Comparison of ENCODE assay signal across 14 cellular contexts in the genomic region with DNA sequence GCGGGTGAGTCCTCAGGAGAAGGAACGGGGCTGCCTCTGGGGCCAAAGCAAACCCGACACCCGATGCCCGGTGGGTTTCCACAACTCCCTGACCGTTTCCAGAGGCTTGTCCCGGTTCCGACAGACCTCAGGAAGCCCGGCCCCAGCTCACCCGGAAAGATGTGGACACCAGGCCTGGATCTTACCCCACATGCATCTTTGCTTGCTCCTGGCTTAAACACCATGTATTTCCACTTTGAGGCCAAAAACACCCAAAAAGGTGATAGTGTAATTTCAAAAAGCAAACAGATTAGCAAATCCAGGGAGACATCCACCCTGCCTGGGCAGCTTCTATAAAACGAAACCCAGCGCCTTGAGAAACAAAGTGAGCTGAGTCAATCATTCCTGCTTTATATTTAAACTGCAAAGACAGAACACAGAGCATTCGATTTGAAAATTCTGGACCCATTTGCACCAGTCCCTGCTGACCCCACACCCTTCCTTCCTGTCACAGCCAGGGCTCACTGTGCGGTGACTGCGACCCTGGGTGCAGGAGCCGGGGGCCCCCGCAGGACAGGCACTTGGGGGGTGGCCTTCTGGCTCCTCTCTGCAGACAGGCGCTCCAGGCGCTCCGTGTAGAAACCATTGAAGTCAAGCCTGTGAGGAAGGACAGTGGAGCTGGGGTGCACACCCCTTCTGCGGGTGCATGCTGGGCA. TPM values are rescaled to one million over a fixed set of nuclear protein-coding genes. Genes with fewer than 3 reads are reported as not detected.
DNase-seq lines count a peak whose midpoint lies in the region; ATAC-seq and TF ChIP-seq lines count a peak whose summit lies in the region.
"Had no signal": no experiment of that assay in that cellular context is flagged by ENCODE, and none has a peak within 500 bp of the region (broad histone marks: within the 10 kb centered on the region; RNA-seq: fewer than 3 reads in every experiment).

No MANE protein-coding gene starts in this region.

- no peak for TF ChIP-seq CTCF in MM.1S (IDR thresholded peaks at IDR 0.05; ENCODE audit: low read length)

- H3K4me2 ChIP-seq in MM.1S (ENCODE audit: low read depth, low read length) (no peak overlapping the region; the same call in 1 of the 2 replicates), neuronal stem cell (ENCODE audit: insufficient read depth, low read length, poor library complexity, severe bottlenecking) (no peak overlapping the region)

- H2AFZ ChIP-seq in MM.1S (ENCODE audit: low read length) (no peak overlapping the region), neuronal stem cell (ENCODE audit: low read length) (no peak overlapping the region)

- no peak overlapping the region for H2BK120ac ChIP-seq in neuronal stem cell (ENCODE audit: low read depth, low read length)

- peak overlapping the region; percentile 72 for H4K91ac ChIP-seq in neuronal stem cell (ENCODE audit: low read depth, low read length, poor library complexity)

- H3K9me3 Mint-ChIP-seq in dendritic cell treated with granulocyte-macrophage colony-stimulating factor and Interleukin-4, amounts not matched to agents 40 ng/mL and 50 ng/mL, for 4 days: no peaks in the 10 kb centered on the region
- H3K9me3 Mint-ChIP-seq: activated B cell treated with CpG ODN at 0.5 μM for 24 hours; activated naive CD8-positive, alpha-beta T cell treated with anti-CD3 and anti-CD28 coated beads, Interleukin-2, amount 50 U/mL, for 24 hours had no signal

- no peaks in the 10 kb centered on the region for H3K27me3 ChIP-seq in MM.1S (replicated peaks; ENCODE audit: insufficient read depth, low read length)
- peaks cover 0 to 13% (median 6%) of the 10 kb centered on the region in 3 experiments for H3K27me3 ChIP-seq in neuronal stem cell (ENCODE audit: control insufficient read depth in 3 of 3, insufficient read depth in 3 of 3, low read depth in 1 of 3, low read length in 3 of 3)

- peaks cover 82% of the 10 kb centered on the region for H3K4me1 Mint-ChIP-seq in dendritic cell treated with granulocyte-macrophage colony-stimulating factor and Interleukin-4, amounts not matched to agents 40 ng/mL and 50 ng/mL, for 4 days (ENCODE audit: low read depth)

- peaks cover 22% of the 10 kb centered on the region for H3K79me2 ChIP-seq in MM.1S (ENCODE audit: low read length)

- no peak overlapping the region for H3K4me3 ChIP-seq in MM.1S (ENCODE audit: low read length)
- H3K4me3 ChIP-seq in neuronal stem cell (ENCODE audit: low read length in 2 of 2): no peak overlapping the region
- H3K4me3 ChIP-seq: lung had no signal

- no peak overlapping the region for H2BK15ac ChIP-seq in neuronal stem cell (ENCODE audit: low read length)

- H3K27me3 Mint-ChIP-seq in dendritic cell treated with granulocyte-macrophage colony-stimulating factor and Interleukin-4, amounts not matched to agents 40 ng/mL and 50 ng/mL, for 4 days: no peaks in the 10 kb centered on the region
- H3K27me3 Mint-ChIP-seq: activated B cell treated with CpG ODN at 0.5 μM for 24 hours; activated naive CD8-positive, alpha-beta T cell treated with anti-CD3 and anti-CD28 coated beads, Interleukin-2, amount 50 U/mL, for 24 hours had no signal

- peak overlapping the region; percentile 95 for H3K27ac Mint-ChIP-seq in dendritic cell treated with granulocyte-macrophage colony-stimulating factor and Interleukin-4, amounts not matched to agents 40 ng/mL and 50 ng/mL, for 4 days

- no peak overlapping the region for H3K23ac ChIP-seq in neuronal stem cell (ENCODE audit: low read depth, low read length, poor library complexity)

- no CpG with 5 or more reads among the region's 21 CpGs for WGBS in neuronal stem cell (ENCODE audit: extremely low coverage in 2 of 2, insufficient read length in 2 of 2, insufficient replicate concordance in 1 of 2), 2 donors

- H3K4me3 Mint-ChIP-seq in dendritic cell treated with granulocyte-macrophage colony-stimulating factor and Interleukin-4, amounts not matched to agents 40 ng/mL and 50 ng/mL, for 4 days: peak overlapping the region; percentile 31

- DNase-seq in CD1c-positive myeloid dendritic cell (ENCODE audit: extremely low spot score) (peak; percentile 17), MM.1S (peak; percentile 2), neuronal stem cell (ENCODE audit: low spot score) (no peak), H4 (ENCODE audit: low spot score) (no peak)
- no peak for DNase-seq in stimulated activated CD4-positive, alpha-beta T cell treated with anti-CD3 and anti-CD28 coated beads, Interleukin-1b, Interleukin-23, amount 100 ng/mL, for 48 hours
- DNase-seq: activated B cell treated with CpG ODN at 0.5 μM for 24 hours, NCI-H1048, NCI-H2227 treated with DMSO at 0.1 percent for 48 hours had no signal

- no peaks in the 10 kb centered on the region for H4K20me1 ChIP-seq in MM.1S (ENCODE audit: insufficient read depth, low read length)

- no peak overlapping the region for H2BK12ac ChIP-seq in neuronal stem cell (ENCODE audit: low read length)

- H3K36me3 Mint-ChIP-seq in dendritic cell treated with granulocyte-macrophage colony-stimulating factor and Interleukin-4, amounts not matched to agents 40 ng/mL and 50 ng/mL, for 4 days (ENCODE audit: low read depth): peaks cover 83% of the 10 kb centered on the region

- H3K27ac ChIP-seq in MM.1S (ENCODE audit: low read length): no peak overlapping the region
- no peak overlapping the region for H3K27ac ChIP-seq in neuronal stem cell (replicated peaks; ENCODE audit: low read length)

- intact Hi-C loops in dendritic cell treated with granulocyte-macrophage colony-stimulating factor and Interleukin-4, amounts not matched to agents 40 ng/mL and 50 ng/mL, for 4 days (cut with micrococcal nuclease): loop anchor here (2.0 kb wide), 1 partner anchor 21 kb away; no protein-coding TSS in a partner anchor

- peaks cover 27% of the 10 kb centered on the region for H3K4me1 ChIP-seq in MM.1S (ENCODE audit: low read length)
- peaks cover 8 to 15% of the 10 kb centered on the region in 2 donors for H3K4me1 ChIP-seq in neuronal stem cell (ENCODE audit: control insufficient read depth in 2 of 2, insufficient read depth in 1 of 2, low read depth in 1 of 2, low read length in 2 of 2)

- H2BK5ac ChIP-seq in neuronal stem cell (ENCODE audit: low read length): peak overlapping the region; percentile 24

- no peak overlapping the region for H3K14ac ChIP-seq in neuronal stem cell (ENCODE audit: low read length)

- H3K9ac ChIP-seq in MM.1S (ENCODE audit: low read length) (no peak overlapping the region), neuronal stem cell (ENCODE audit: low read depth, low read length, poor library complexity) (no peak overlapping the region)

- H3K18ac ChIP-seq in neuronal stem cell (ENCODE audit: low read length): no peak overlapping the region

- peaks cover 5% of the 10 kb centered on the region for H3K79me1 ChIP-seq in neuronal stem cell (ENCODE audit: low read depth, low read length)

- H2AK5ac ChIP-seq in neuronal stem cell (ENCODE audit: low read depth, low read length): no peak overlapping the region

- no peaks in the 10 kb centered on the region for H3K9me3 ChIP-seq in MM.1S (replicated peaks; ENCODE audit: insufficient read depth, low read length)
- peaks cover 0 to 2% of the 10 kb centered on the region in 2 donors for H3K9me3 ChIP-seq in neuronal stem cell (replicated peaks in 1 of 2; ENCODE audit: control insufficient read depth in 2 of 2, insufficient read depth in 1 of 2, low read depth in 1 of 2, low read length in 2 of 2)

- peak overlapping the region; percentile 17 for H4K8ac ChIP-seq in neuronal stem cell (ENCODE audit: low read depth, low read length)

- ATAC-seq in HG03280 (IDR thresholded peaks at IDR 0.05; ENCODE audit: unreplicated experiment) (no peak), GM21723 (IDR thresholded peaks at IDR 0.05; ENCODE audit: unreplicated experiment) (no peak)

- 0 out of 2 replicates have a peak, but pooled peaks cover under 1% of the 10 kb centered on the region for H3K36me3 ChIP-seq in MM.1S (replicated peaks; ENCODE audit: insufficient read depth, low read length)
- peaks cover 28 to 53% of the 10 kb centered on the region in 2 donors for H3K36me3 ChIP-seq in neuronal stem cell (replicated peaks in 1 of 2; ENCODE audit: control insufficient read depth in 2 of 2, insufficient read depth in 2 of 2, low read length in 2 of 2)

- no peaks in the 10 kb centered on the region for H3K9me2 ChIP-seq in MM.1S (replicated peaks; ENCODE audit: insufficient read depth, low read length)

- no peak overlapping the region for H3K4ac ChIP-seq in neuronal stem cell (ENCODE audit: low read length)

- peaks cover 35% of the 10 kb centered on the region for H3F3A ChIP-seq in MM.1S (ENCODE audit: insufficient read depth, low read length)

RNA-seq across cellular contexts. Expression of gene ADAM8, which starts 2.7 kb away (rescaled TPM):
- 1.1 TPM for polyA plus RNA-seq in neuronal stem cell (2013, experiment 1 of 2)
- 1.3 TPM for polyA plus RNA-seq in neuronal stem cell (2013, experiment 2 of 2)
- total RNA-seq in H4 (2014; rRNA removed; shearing (Covaris generic)): 0.50 and 2.8 TPM in 2 replicates

RNA-seq across cellular contexts. Expression of gene TUBGCP2, which starts 29.3 kb away (rescaled TPM):
- 33.5 TPM for polyA plus RNA-seq in neuronal stem cell (2013, experiment 1 of 2)
- polyA plus RNA-seq in neuronal stem cell (2013, experiment 2 of 2): 35.6 TPM
- 49.1 and 54.5 TPM in 2 replicates for total RNA-seq in H4 (2014; rRNA removed; shearing (Covaris generic))

RNA-seq across cellular contexts. Expression of gene ZNF511, which starts 29.3 kb away (rescaled TPM):
- 40.1 TPM for polyA plus RNA-seq in neuronal stem cell (2013, experiment 1 of 2)
- polyA plus RNA-seq in neuronal stem cell (2013, experiment 2 of 2): 35.5 TPM
- total RNA-seq in H4 (2014; rRNA removed; shearing (Covaris generic)): 53.2 and 66.3 TPM in 2 replicates

RNA-seq across cellular contexts. Expression of gene VENTX, which starts 41.8 kb away (rescaled TPM):
- polyA plus RNA-seq in neuronal stem cell (2013, experiment 1 of 2): 0.42 TPM
- polyA plus RNA-seq in neuronal stem cell (2013, experiment 2 of 2): 0.35 TPM
- not detected in 2 replicates for total RNA-seq in H4 (2014; rRNA removed; shearing (Covaris generic))
- total RNA-seq: urinary bladder had no signal

RNA-seq across cellular contexts. Expression of gene UTF1, which starts 49.4 kb away (rescaled TPM):
- 0.35 TPM for polyA plus RNA-seq in neuronal stem cell (2013, experiment 1 of 2)
- 0.33 TPM for polyA plus RNA-seq in neuronal stem cell (2013, experiment 2 of 2)
- total RNA-seq in H4 (2014; rRNA removed; shearing (Covaris generic)): not detected in 2 replicates
- total RNA-seq: activated B cell treated with CpG ODN at 0.5 μM for 24 hours, urinary bladder had no signal
- polyA plus RNA-seq: urinary bladder had no signal

Comparison
In these comparisons a context has a peak if more than half of its experiments do, and no peak if none do; other contexts are left out.
1. DNase-seq: peak in CD1c-positive myeloid dendritic cell (single experiment) and MM.1S (single experiment); none in neuronal stem cell (single experiment), H4 (single experiment) and stimulated activated CD4-positive, alpha-beta T cell treated with anti-CD3 and anti-CD28 coated beads, Interleukin-1b, Interleukin-23, amount 100 ng/mL, for 48 hours (single experiment).